Comparison of ENCODE assay signal across 1 cellular context in the genomic region with DNA sequence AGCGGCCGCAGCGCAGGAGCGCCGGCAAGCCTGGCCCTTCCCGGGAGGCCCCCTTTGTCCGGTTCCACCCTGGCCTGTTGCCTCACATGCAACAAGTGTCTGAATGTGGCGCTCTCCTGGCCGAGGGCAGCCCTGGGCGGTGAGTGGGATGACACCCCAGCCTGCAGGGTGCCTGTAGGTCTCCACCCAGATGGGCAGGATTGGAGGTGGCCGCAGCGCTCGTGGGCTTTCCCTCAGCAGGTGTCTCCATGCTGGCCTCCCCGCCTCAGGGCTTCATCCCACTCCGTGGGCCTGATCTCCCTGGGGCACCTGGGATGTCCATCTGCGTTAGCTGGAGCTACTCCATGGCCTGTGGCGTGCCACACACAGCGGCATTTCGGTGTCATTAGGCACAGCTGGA.
TF ChIP-seq lines count a peak whose summit lies in the region.

No MANE protein-coding gene starts in this region.

TF ChIP-seq in endothelial cell of umbilical vein, 7 proteins besides CTCF, POLR2A, EP300 and RAD21:
- TF ChIP-seq GATA2 (IDR thresholded peaks at IDR 0.05; ENCODE audit: insufficient read depth, insufficient read length, low read depth, low read length) (no peak), FOS (IDR thresholded peaks at IDR 0.05; ENCODE audit: borderline replicate concordance, insufficient read depth, low read length) (no peak), POLR2AphosphoS5 (IDR thresholded peaks at IDR 0.05; ENCODE audit: insufficient read depth, low read depth, low read length) (no peak), MYC (IDR thresholded peaks at IDR 0.05; ENCODE audit: low read depth, low read length) (no peak), EZH2 (IDR thresholded peaks at IDR 0.05; ENCODE audit: borderline replicate concordance, low read depth, low read length, severe bottlenecking) (no peak), JUN (IDR thresholded peaks at IDR 0.05; ENCODE audit: borderline replicate concordance, insufficient read depth, insufficient read length, low read depth) (no peak)
- TF ChIP-seq, protein P1, sequence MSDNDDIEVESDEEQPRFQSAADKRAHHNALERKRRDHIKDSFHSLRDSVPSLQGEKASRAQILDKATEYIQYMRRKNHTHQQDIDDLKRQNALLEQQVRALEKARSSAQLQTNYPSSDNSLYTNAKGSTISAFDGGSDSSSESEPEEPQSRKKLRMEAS (IDR thresholded peaks at IDR 0.05; ENCODE audit: insufficient read depth, insufficient read length) = no peak
TF ChIP-seq in endothelial cell of umbilical vein: peak in this region for 0.
